15 cellular contexts compared by ENCODE assay signal in the genomic region with DNA sequence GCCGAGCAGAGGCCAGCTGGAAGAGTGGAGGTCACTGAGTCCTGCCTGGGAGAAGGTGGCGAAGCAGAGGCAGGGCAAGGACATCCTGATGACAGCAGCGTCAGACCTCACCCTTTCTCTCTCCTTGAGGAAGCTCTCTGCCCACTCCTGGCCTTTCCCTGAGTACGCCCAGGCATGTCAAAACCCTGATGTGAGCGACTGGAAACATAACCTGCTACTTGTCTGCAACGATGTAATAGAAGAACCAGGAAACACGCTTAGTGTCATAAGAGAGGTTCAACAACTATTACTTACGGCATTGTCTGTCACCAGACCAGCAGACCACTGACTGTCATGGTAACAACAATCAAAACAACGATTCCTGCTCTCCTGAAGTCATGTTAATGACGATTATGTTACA.
DNase-seq lines count a peak whose midpoint lies in the region; ATAC-seq and TF ChIP-seq lines count a peak whose summit lies in the region.
"Had no signal": no experiment of that assay in that cellular context is flagged by ENCODE, and none has a peak within 500 bp of the region (broad histone marks: within the 10 kb centered on the region; RNA-seq: fewer than 3 reads in every experiment).

No MANE protein-coding gene starts in this region.

- H2BK12ac ChIP-seq in mesenchymal stem cell (ENCODE audit: low read length in 2 of 2), result no peak overlapping the region

- H3K36me3 ChIP-seq in GM23338 (ENCODE audit: insufficient read depth) (no peaks in the 10 kb centered on the region), neural progenitor cell (no peaks in the 10 kb centered on the region), mesenchymal stem cell (ENCODE audit: control insufficient read depth in 1 of 2, insufficient read depth in 2 of 2, low read depth in 1 of 2, low read length in 2 of 2) (no peaks in the 10 kb centered on the region)
- H3K36me3 ChIP-seq: SJSA1 had no signal

- H2BK120ac ChIP-seq in mesenchymal stem cell (ENCODE audit: low read depth, low read length), result no peak overlapping the region

- H4K91ac ChIP-seq in mesenchymal stem cell (ENCODE audit: low read length), result no peak overlapping the region

- H3K4me3 Mint-ChIP-seq in GM23338 (no peak overlapping the region), neural progenitor cell (no peak overlapping the region)
- H3K4me3 Mint-ChIP-seq: CD4-positive, CD25-positive, alpha-beta regulatory T cell had no signal

- peaks cover 3% of the 10 kb centered on the region; the same call in 1 of the 3 replicates for H3K9me3 Mint-ChIP-seq in GM23338
- peaks cover 3% of the 10 kb centered on the region for H3K9me3 Mint-ChIP-seq in neural progenitor cell

- no peak overlapping the region for H3K9ac ChIP-seq in neural progenitor cell
- no peak overlapping the region for H3K9ac ChIP-seq in mesenchymal stem cell (ENCODE audit: low read length)

- DNase-seq in DMS153 (lab: John Stamatoyannopoulos, UW) (peak; percentile 89), GM23338 (ENCODE audit: low spot score) (no peak), NCI-H748 (lab: John Stamatoyannopoulos, UW; ENCODE audit: unreplicated experiment) (peak; percentile 90), neural progenitor cell (ENCODE audit: low spot score) (no peak), mesenchymal stem cell (no peak)
- DNase-seq: CD4-positive, CD25-positive, alpha-beta regulatory T cell; DMS79 treated with DMSO at 0.1 percent for 48 hours; NCI-H1436; NCI-H526; PC-3 had no signal

- no peak overlapping the region for H4K8ac ChIP-seq in mesenchymal stem cell (ENCODE audit: low read length)

- H3K36me3 Mint-ChIP-seq in GM23338 (ENCODE audit: low read depth), result no peaks in the 10 kb centered on the region; the same call in 2 of the 3 replicates
- no peaks in the 10 kb centered on the region for H3K36me3 Mint-ChIP-seq in neural progenitor cell
- H3K36me3 Mint-ChIP-seq: CD4-positive, CD25-positive, alpha-beta regulatory T cell had no signal

- no peaks in the 10 kb centered on the region for H3K4me1 ChIP-seq in GM23338 (ENCODE audit: insufficient read depth)
- H3K4me1 ChIP-seq in neural progenitor cell, result no peaks in the 10 kb centered on the region
- no peaks in the 10 kb centered on the region for H3K4me1 ChIP-seq in mesenchymal stem cell (ENCODE audit: control insufficient read depth, insufficient read depth, low read depth, low read length)
- H3K4me1 ChIP-seq: SJSA1 had no signal

- no peak overlapping the region for H2AK5ac ChIP-seq in mesenchymal stem cell (ENCODE audit: low read length, severe bottlenecking)

- H3K4me1 Mint-ChIP-seq in GM23338 (peaks cover 12% of the 10 kb centered on the region), neural progenitor cell (peaks cover 4% of the 10 kb centered on the region)
- H3K4me1 Mint-ChIP-seq: CD4-positive, CD25-positive, alpha-beta regulatory T cell had no signal

- H3K9me3 ChIP-seq in neural progenitor cell (ENCODE audit: low read depth) (no peaks in the 10 kb centered on the region), mesenchymal stem cell (ENCODE audit: control insufficient read depth, low read length) (peaks cover 3% of the 10 kb centered on the region)
- H3K9me3 ChIP-seq: SJSA1 had no signal

- WGBS in mesenchymal stem cell, result 80% methylated on average over 10 of the region's 10 CpGs

- no peak overlapping the region for H2BK5ac ChIP-seq in mesenchymal stem cell (ENCODE audit: low read depth, low read length, poor library complexity, severe bottlenecking)

- no peaks in the 10 kb centered on the region for H3K79me2 ChIP-seq in GM23338 (replicated peaks; ENCODE audit: insufficient read depth)
- H3K79me2 ChIP-seq in neural progenitor cell (ENCODE audit: low read depth), result no peaks in the 10 kb centered on the region

- no peak for ATAC-seq in GM23338
- ATAC-seq in HG02678 (IDR thresholded peaks at IDR 0.05; ENCODE audit: unreplicated experiment), result no peak
- no peak for ATAC-seq in GM18519 (IDR thresholded peaks at IDR 0.05; ENCODE audit: low FRiP score, unreplicated experiment)
- ATAC-seq: HCT116, PC-3 had no signal

- no peak overlapping the region for H3K4me3 ChIP-seq in GM23338
- no peak overlapping the region for H3K4me3 ChIP-seq in neural progenitor cell
- no peak overlapping the region for H3K4me3 ChIP-seq in mesenchymal stem cell (ENCODE audit: insufficient read depth in 1 of 2, low read depth in 1 of 2, low read length in 2 of 2)
- H3K4me3 ChIP-seq: SJSA1 had no signal

- H2AFZ ChIP-seq in GM23338 (peak overlapping the region; percentile 52; the same call in 1 of the 2 replicates), neural progenitor cell (replicated peaks) (no peak overlapping the region), mesenchymal stem cell (ENCODE audit: low read depth, low read length) (no peak overlapping the region)

- TF ChIP-seq CTCF in GM23338 (conservative IDR thresholded peaks at IDR 0.05; ENCODE audit: low read depth in 2 of 2) (no peak), neural progenitor cell (IDR thresholded peaks at IDR 0.05) (no peak)

- H3K27ac Mint-ChIP-seq in GM23338 (no peak overlapping the region; the same call in 1 of the 2 replicates), neural progenitor cell (peak overlapping the region; percentile 76)
- H3K27ac Mint-ChIP-seq: CD4-positive, CD25-positive, alpha-beta regulatory T cell had no signal

- H4K20me1 ChIP-seq in GM23338 (replicated peaks; ENCODE audit: insufficient read depth), result no peaks in the 10 kb centered on the region
- H4K20me1 ChIP-seq in neural progenitor cell (ENCODE audit: low read depth), result no peaks in the 10 kb centered on the region

- H3K27me3 ChIP-seq in GM23338 (ENCODE audit: insufficient read depth) (no peaks in the 10 kb centered on the region), neural progenitor cell (no peaks in the 10 kb centered on the region), mesenchymal stem cell (ENCODE audit: control insufficient read depth in 1 of 2, insufficient read depth in 1 of 2, low read length in 2 of 2) (no peaks in the 10 kb centered on the region)
- H3K27me3 ChIP-seq: SJSA1 had no signal

- H3K23ac ChIP-seq in mesenchymal stem cell (ENCODE audit: low read length in 2 of 2), result no peak overlapping the region

- H3K4ac ChIP-seq in mesenchymal stem cell (ENCODE audit: low read depth in 1 of 2, low read length in 2 of 2), result no peak overlapping the region

- no peak overlapping the region for H3K4me2 ChIP-seq in GM23338
- H3K4me2 ChIP-seq in neural progenitor cell, result no peak overlapping the region
- H3K4me2 ChIP-seq in mesenchymal stem cell (ENCODE audit: low read length, poor library complexity, severe bottlenecking), result no peak overlapping the region

- H3K14ac ChIP-seq in mesenchymal stem cell (ENCODE audit: low read length in 2 of 2), result no peak overlapping the region

- H3K18ac ChIP-seq in mesenchymal stem cell (ENCODE audit: low read depth in 1 of 2, low read length in 2 of 2), result no peak overlapping the region

- H3F3A ChIP-seq in GM23338 (replicated peaks; ENCODE audit: low read depth) (no peaks in the 10 kb centered on the region), neural progenitor cell (ENCODE audit: low read depth) (no peaks in the 10 kb centered on the region)

- H3K27me3 Mint-ChIP-seq in GM23338 (ENCODE audit: insufficient read depth, low read depth, poor library complexity), result peaks cover 3% of the 10 kb centered on the region
- no peaks in the 10 kb centered on the region for H3K27me3 Mint-ChIP-seq in neural progenitor cell (ENCODE audit: insufficient read depth, low read depth)
- H3K27me3 Mint-ChIP-seq: CD4-positive, CD25-positive, alpha-beta regulatory T cell had no signal

- no peak overlapping the region for H3K27ac ChIP-seq in GM23338 (ENCODE audit: low read depth)
- no peak overlapping the region for H3K27ac ChIP-seq in neural progenitor cell
- H3K27ac ChIP-seq in mesenchymal stem cell (ENCODE audit: low read length, poor library complexity, severe bottlenecking), result no peak overlapping the region
- H3K27ac ChIP-seq: RWPE1, SJSA1 had no signal

- no peaks in the 10 kb centered on the region for H3K79me1 ChIP-seq in mesenchymal stem cell (replicated peaks; ENCODE audit: low read length, poor library complexity, severe bottlenecking)

- H3K9me2 ChIP-seq in GM23338 (ENCODE audit: insufficient read depth), result peaks cover 26% of the 10 kb centered on the region

- no peak overlapping the region for H2BK15ac ChIP-seq in mesenchymal stem cell (ENCODE audit: low read depth, poor library complexity, severe bottlenecking)

TF ChIP-seq in GM23338, 12 proteins besides CTCF, POLR2A, EP300 and RAD21 (continues in another document):
- TF ChIP-seq, protein P1, sequence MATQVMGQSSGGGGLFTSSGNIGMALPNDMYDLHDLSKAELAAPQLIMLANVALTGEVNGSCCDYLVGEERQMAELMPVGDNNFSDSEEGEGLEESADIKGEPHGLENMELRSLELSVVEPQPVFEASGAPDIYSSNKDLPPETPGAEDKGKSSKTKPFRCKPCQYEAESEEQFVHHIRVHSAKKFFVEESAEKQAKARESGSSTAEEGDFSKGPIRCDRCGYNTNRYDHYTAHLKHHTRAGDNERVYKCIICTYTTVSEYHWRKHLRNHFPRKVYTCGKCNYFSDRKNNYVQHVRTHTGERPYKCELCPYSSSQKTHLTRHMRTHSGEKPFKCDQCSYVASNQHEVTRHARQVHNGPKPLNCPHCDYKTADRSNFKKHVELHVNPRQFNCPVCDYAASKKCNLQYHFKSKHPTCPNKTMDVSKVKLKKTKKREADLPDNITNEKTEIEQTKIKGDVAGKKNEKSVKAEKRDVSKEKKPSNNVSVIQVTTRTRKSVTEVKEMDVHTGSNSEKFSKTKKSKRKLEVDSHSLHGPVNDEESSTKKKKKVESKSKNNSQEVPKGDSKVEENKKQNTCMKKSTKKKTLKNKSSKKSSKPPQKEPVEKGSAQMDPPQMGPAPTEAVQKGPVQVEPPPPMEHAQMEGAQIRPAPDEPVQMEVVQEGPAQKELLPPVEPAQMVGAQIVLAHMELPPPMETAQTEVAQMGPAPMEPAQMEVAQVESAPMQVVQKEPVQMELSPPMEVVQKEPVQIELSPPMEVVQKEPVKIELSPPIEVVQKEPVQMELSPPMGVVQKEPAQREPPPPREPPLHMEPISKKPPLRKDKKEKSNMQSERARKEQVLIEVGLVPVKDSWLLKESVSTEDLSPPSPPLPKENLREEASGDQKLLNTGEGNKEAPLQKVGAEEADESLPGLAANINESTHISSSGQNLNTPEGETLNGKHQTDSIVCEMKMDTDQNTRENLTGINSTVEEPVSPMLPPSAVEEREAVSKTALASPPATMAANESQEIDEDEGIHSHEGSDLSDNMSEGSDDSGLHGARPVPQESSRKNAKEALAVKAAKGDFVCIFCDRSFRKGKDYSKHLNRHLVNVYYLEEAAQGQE (IDR thresholded peaks at IDR 0.05; ENCODE audit: unreplicated experiment), result no peak
- TF ChIP-seq EZH2phosphoT487 (IDR thresholded peaks at IDR 0.05; ENCODE audit: unreplicated experiment), result no peak
- no peak for TF ChIP-seq ZNF331 (CRISPR knock-in tag; IDR thresholded peaks at IDR 0.05; ENCODE audit: low read depth)
- TF ChIP-seq EZH2 (IDR thresholded peaks at IDR 0.05; ENCODE audit: low read depth, unreplicated experiment), result no peak
- TF ChIP-seq NANOG (IDR thresholded peaks at IDR 0.05; ENCODE audit: borderline replicate concordance), result no peak

Comparison
In these comparisons a context has a peak if more than half of its experiments do, and no peak if none do; other contexts are left out.
1. DNase-seq: peak in DMS153 (single experiment) and NCI-H748 (single experiment); none in GM23338 (single experiment), neural progenitor cell (single experiment) and mesenchymal stem cell (single experiment).